ENCODE assay signal across 15 cellular contexts in the genomic region with DNA sequence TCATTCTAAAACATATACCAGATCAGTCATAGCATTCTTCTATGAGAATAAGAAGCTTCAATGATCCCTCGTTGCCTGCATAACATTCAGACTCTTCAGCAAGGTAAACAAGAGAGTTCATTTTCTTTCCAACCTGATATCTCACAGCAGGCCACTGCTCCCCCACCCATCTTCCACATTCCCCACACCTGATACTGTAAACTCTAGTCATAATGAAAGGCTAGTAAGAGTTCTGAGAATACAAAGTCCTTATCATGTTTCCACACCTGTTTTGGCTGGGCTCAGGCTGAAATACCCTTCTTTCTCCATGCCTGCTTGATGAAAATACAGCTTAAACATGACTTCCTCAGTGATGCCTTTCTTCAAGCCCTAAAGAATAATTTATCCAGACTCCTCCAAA. TPM values are rescaled to one million over a fixed set of nuclear protein-coding genes. Genes with fewer than 3 reads are reported as not detected.
DNase-seq lines count a peak whose midpoint lies in the region; ATAC-seq, FAIRE-seq and TF ChIP-seq lines count a peak whose summit lies in the region.
"Had no signal": no experiment of that assay in that cellular context is flagged by ENCODE, and none has a peak within 500 bp of the region (broad histone marks: within the 10 kb centered on the region; RNA-seq: fewer than 3 reads in every experiment).

No MANE protein-coding gene starts in this region.

- TF ChIP-seq CTCF in GM12878 (IDR thresholded peaks at IDR 0.05 in 2 of 3, conservative IDR thresholded peaks at IDR 0.05 in 1 of 3; ENCODE audit: control insufficient read depth in 2 of 3, extremely low read depth in 1 of 3, insufficient read depth in 1 of 3, low read depth in 3 of 3, low read length in 3 of 3): no peak

- CTCF ChIA-PET in GM12878 (lab: Yijun Ruan, JAX): interaction anchor here (0.9 kb wide), 1 partner anchor 34 kb away, joined by 6 read pairs; no protein-coding TSS in a partner anchor

- no peak overlapping the region for H3K4me2 ChIP-seq in GM12878 (ENCODE audit: control insufficient read depth, insufficient read depth)

- H4K20me1 ChIP-seq in GM12878 (ENCODE audit: control insufficient read depth, insufficient read depth): no peaks in the 10 kb centered on the region

- H3K4me3 Mint-ChIP-seq in activated T-cell treated with anti-CD3 and anti-CD28 coated beads, Interleukin-2, amount 50 U/mL, for 72 hours: peak overlapping the region; percentile 98 to 99
- no peak overlapping the region for H3K4me3 Mint-ChIP-seq in stimulated activated effector memory CD8-positive, alpha-beta T cell treated with anti-CD3 and anti-CD28 coated beads, Interleukin-12 subunit alpha, Interleukin-12 subunit beta, amount 100 ng/mL, for 72 hours

- in situ Hi-C loops in GM12878 (cut with MboI): no loop called here

- no peaks in the 10 kb centered on the region for H3K27me3 ChIP-seq in GM12878 (replicated peaks in 1 of 2; ENCODE audit: control insufficient read depth in 2 of 2, insufficient read depth in 2 of 2, low read length in 1 of 2)
- H3K27me3 ChIP-seq: upper lobe of left lung had no signal

- DNase-seq in activated T-cell treated with anti-CD3 and anti-CD28 coated beads, Interleukin-2, amount 50 U/mL, for 72 hours: no peak
- no peak for DNase-seq in activated T-cell treated with anti-CD3 and anti-CD28 coated beads for 4 hours
- DNase-seq in NAMALWA (ENCODE audit: low spot score): peak; percentile 21
- DNase-seq in GM12878 (ENCODE audit: low read depth, low spot score): no peak
- DNase-seq in stimulated activated effector memory CD8-positive, alpha-beta T cell treated with anti-CD3 and anti-CD28 coated beads, Interleukin-12 subunit alpha, Interleukin-12 subunit beta, amount 100 ng/mL, for 72 hours (ENCODE audit: low spot score in 2 of 2): no peak
- no peak for DNase-seq in urothelium cell line (ENCODE audit: low spot score)
- no peak for DNase-seq in GF-D8 (lab: John Stamatoyannopoulos, UW)
- DNase-seq in germinal center (ENCODE audit: low spot score): no peak
- DNase-seq: amniotic stem cell; NCI-H526; posterior cingulate gyrus; stimulated activated CD4-positive, alpha-beta T cell treated with anti-CD3 and anti-CD28 coated beads, Interleukin-15, amount 100 ng/mL, for 24 hours; upper lobe of left lung had no signal

- ATAC-seq in activated T-cell treated with anti-CD3 and anti-CD28 coated beads, Interleukin-2, amount 50 U/mL, for 72 hours (replicated peaks in 1 of 2): no peak
- no peak for ATAC-seq in GM12878
- no peak for ATAC-seq in stimulated activated effector memory CD8-positive, alpha-beta T cell treated with anti-CD3 and anti-CD28 coated beads, Interleukin-12 subunit alpha, Interleukin-12 subunit beta, amount 100 ng/mL, for 72 hours
- ATAC-seq: Right ventricle myocardium inferior had no signal

- H3K36me3 Mint-ChIP-seq in activated T-cell treated with anti-CD3 and anti-CD28 coated beads, Interleukin-2, amount 50 U/mL, for 72 hours (ENCODE audit: insufficient read depth in 2 of 2): peaks cover 4 to 5% of the 10 kb centered on the region in 2 donors
- H3K36me3 Mint-ChIP-seq in stimulated activated effector memory CD8-positive, alpha-beta T cell treated with anti-CD3 and anti-CD28 coated beads, Interleukin-12 subunit alpha, Interleukin-12 subunit beta, amount 100 ng/mL, for 72 hours: peaks cover 24% of the 10 kb centered on the region

- BruUV-seq in GM12878 (replicated peaks; lab: Mats Ljungman, UMichigan): no TSS peak

- FAIRE-seq in GM12878 (lab: Jason Lieb, UNC): no peak
- FAIRE-seq in urothelium cell line (lab: Jason Lieb, UNC): no peak
- FAIRE-seq: islet of Langerhans had no signal

- no peaks in the 10 kb centered on the region for H3K9me3 Mint-ChIP-seq in activated T-cell treated with anti-CD3 and anti-CD28 coated beads, Interleukin-2, amount 50 U/mL, for 72 hours
- H3K9me3 Mint-ChIP-seq in stimulated activated effector memory CD8-positive, alpha-beta T cell treated with anti-CD3 and anti-CD28 coated beads, Interleukin-12 subunit alpha, Interleukin-12 subunit beta, amount 100 ng/mL, for 72 hours: no peaks in the 10 kb centered on the region

- H3K4me3 ChIP-seq in GM12878: no peak overlapping the region
- H3K4me3 ChIP-seq: upper lobe of left lung had no signal

- WGBS in GM12878 (ENCODE audit: insufficient coverage, insufficient replicate concordance, low lambda C conversion rate, missing lambda C conversion rate): 93% methylated on average over 1 of the region's 1 CpG

- peaks cover 5% of the 10 kb centered on the region for H3K4me1 ChIP-seq in GM12878 (ENCODE audit: control insufficient read depth, insufficient read depth, low read length)

- SMC1A ChIA-PET in GM12878 (lab: Charles Lee; ENCODE audit: uncharacterized antibody, unreplicated experiment): no interaction called here

- no peaks in the 10 kb centered on the region for H3K27me3 Mint-ChIP-seq in activated T-cell treated with anti-CD3 and anti-CD28 coated beads, Interleukin-2, amount 50 U/mL, for 72 hours (ENCODE audit: low read depth)

- H3K27ac Mint-ChIP-seq in activated T-cell treated with anti-CD3 and anti-CD28 coated beads, Interleukin-2, amount 50 U/mL, for 72 hours: peak overlapping the region; percentile 43
- peak overlapping the region; percentile 98 for H3K27ac Mint-ChIP-seq in stimulated activated effector memory CD8-positive, alpha-beta T cell treated with anti-CD3 and anti-CD28 coated beads, Interleukin-12 subunit alpha, Interleukin-12 subunit beta, amount 100 ng/mL, for 72 hours

- TF ChIP-seq POLR2A in GM12878 (IDR thresholded peaks at IDR 0.05; ENCODE audit: low read depth, low read length): no peak

- no peak for TF ChIP-seq RAD21 in GM12878 (IDR thresholded peaks at IDR 0.05; ENCODE audit: insufficient read depth, low read depth, low read length)

- H3K27ac ChIP-seq in GM12878 (ENCODE audit: control insufficient read depth, insufficient read depth): no peak overlapping the region
- H3K27ac ChIP-seq: upper lobe of left lung had no signal

- POLR2A ChIA-PET in GM12878 (lab: Charles Lee): no interaction called here

- peaks cover 14% of the 10 kb centered on the region for H3K79me2 ChIP-seq in GM12878 (ENCODE audit: control insufficient read depth, insufficient read depth, low read length)

- H3K9ac ChIP-seq in GM12878 (ENCODE audit: control insufficient read depth, insufficient read depth, low read length): no peak overlapping the region

- no peak overlapping the region for H2AFZ ChIP-seq in GM12878 (ENCODE audit: control insufficient read depth, low read depth, low read length)

- intact Hi-C loops in GM12878 (cut with micrococcal nuclease; ENCODE audit: unreplicated experiment): loop anchor here (5.0 kb wide), 1 partner anchor 442 kb away; the partner anchor contains the start of gene CEP135

- no peak for TF ChIP-seq EP300 in GM12878 (IDR thresholded peaks at IDR 0.05; ENCODE audit: borderline replicate concordance in 1 of 2, control insufficient read depth in 1 of 2, low read depth in 2 of 2, low read length in 2 of 2)

- peaks cover 40% of the 10 kb centered on the region for H3K4me1 Mint-ChIP-seq in activated T-cell treated with anti-CD3 and anti-CD28 coated beads, Interleukin-2, amount 50 U/mL, for 72 hours (ENCODE audit: low read depth)
- H3K4me1 Mint-ChIP-seq in stimulated activated effector memory CD8-positive, alpha-beta T cell treated with anti-CD3 and anti-CD28 coated beads, Interleukin-12 subunit alpha, Interleukin-12 subunit beta, amount 100 ng/mL, for 72 hours: peaks cover 34% of the 10 kb centered on the region

- H3K36me3 ChIP-seq in GM12878 (ENCODE audit: control insufficient read depth in 2 of 2, insufficient read depth in 2 of 2, low read length in 1 of 2): peaks cover 0 to 2% of the 10 kb centered on the region in 2 experiments; a peak in 1 of 4 replicates
- H3K36me3 ChIP-seq: upper lobe of left lung had no signal

- RAD21 ChIA-PET in GM12878 (lab: Charles Lee; ENCODE audit: unreplicated experiment): no interaction called here

- no peaks in the 10 kb centered on the region for H3K9me3 ChIP-seq in GM12878 (replicated peaks; ENCODE audit: control insufficient read depth, insufficient read depth, low read length)
- H3K9me3 ChIP-seq: upper lobe of left lung had no signal

RNA-seq across cellular contexts. Expression of gene AASDH, which starts 2.3 kb away (rescaled TPM):
- total RNA-seq in activated T-cell treated with anti-CD3 and anti-CD28 coated beads, Interleukin-2, amount 50 U/mL, for 72 hours: 10 to 100 TPM; 17.6 to 18.4 TPM
- 48.9 and 49.0 TPM in 2 replicates for total RNA-seq in GM12878 (2013; cell fraction: nucleolus; rRNA removed)
- total RNA-seq in GM12878 (2014; rRNA removed) (7.9 and 8.9 TPM in 2 replicates), GM12878 (2014; rRNA removed; fragmentation: Illumina TruSeq; extraction: Trizol) (11.0 and 11.1 TPM in 2 replicates), GM12878 (2021) (7.4 and 7.7 TPM in 2 replicates)
- polyA plus RNA-seq in GM12878 (2011; ENCODE audit: low read depth): 3.1 TPM
- polyA plus RNA-seq in GM12878 (2011; rRNA removed) (18.5 and 26.5 TPM in 2 replicates), GM12878 (2014; fragmentation: Illumina TruSeq; extraction: Trizol) (8.6 and 13.2 TPM in 2 replicates), GM12878 (2014; fragmentation: Nextera tagmentation; extraction: Ambion mirVana) (10 to 100 TPM; 11.6 to 19.1 TPM), GM12878 (2014; rRNA removed) (4.6 and 7.3 TPM in 2 replicates), GM12878 (2016; fragmentation: Nextera tagmentation; extraction: Ambion mirVana) (10 to 100 TPM; 12.3 to 16.8 TPM)
- 4.9 and 7.4 TPM in 2 replicates for polyA plus RNA-seq in GM12878 (2011; cell fraction: cytosol; rRNA removed)
- 15.1 and 16.8 TPM in 2 replicates for polyA plus RNA-seq in GM12878 (2011; cell fraction: nucleus; rRNA removed)
- 4.0 and 6.3 TPM in 2 replicates for polyA plus RNA-seq in GM12878 (2012)
- polyA minus RNA-seq in GM12878 (2011; rRNA and poly(A)+ RNA removed): 19.7 and 22.5 TPM in 2 replicates
- polyA minus RNA-seq in GM12878 (2011; cell fraction: cytosol; rRNA and poly(A)+ RNA removed): 3.1 and 5.6 TPM in 2 replicates
- polyA minus RNA-seq in GM12878 (2011; cell fraction: nucleus; rRNA and poly(A)+ RNA removed): 13.1 and 17.1 TPM in 2 replicates

RNA-seq across cellular contexts. Expression of gene PPAT, which starts 45.9 kb away (rescaled TPM):
- 10 to 100 TPM; 25.6 to 32.7 TPM for total RNA-seq in activated T-cell treated with anti-CD3 and anti-CD28 coated beads, Interleukin-2, amount 50 U/mL, for 72 hours
- total RNA-seq in GM12878 (2013; cell fraction: nucleolus; rRNA removed): 23.5 and 24.9 TPM in 2 replicates
- 37.3 and 41.7 TPM in 2 replicates for total RNA-seq in GM12878 (2014; rRNA removed)
- 39.0 and 40.9 TPM in 2 replicates for total RNA-seq in GM12878 (2014; rRNA removed; fragmentation: Illumina TruSeq; extraction: Trizol)
- 44.1 and 51.2 TPM in 2 replicates for total RNA-seq in GM12878 (2021)
- polyA plus RNA-seq in GM12878 (2011; ENCODE audit: low read depth): 13.3 TPM
- 31.4 and 41.0 TPM in 2 replicates for polyA plus RNA-seq in GM12878 (2011; rRNA removed)
- polyA plus RNA-seq in GM12878 (2011; cell fraction: cytosol; rRNA removed): 9.4 and 11.5 TPM in 2 replicates
- 14.7 and 17.2 TPM in 2 replicates for polyA plus RNA-seq in GM12878 (2011; cell fraction: nucleus; rRNA removed)
- 15.8 and 19.5 TPM in 2 replicates for polyA plus RNA-seq in GM12878 (2012)
- 38.7 and 39.9 TPM in 2 replicates for polyA plus RNA-seq in GM12878 (2014; fragmentation: Illumina TruSeq; extraction: Trizol)
- polyA plus RNA-seq in GM12878 (2014; fragmentation: Nextera tagmentation; extraction: Ambion mirVana): 10 to 100 TPM; 24.9 to 32.6 TPM
- 27.0 and 27.3 TPM in 2 replicates for polyA plus RNA-seq in GM12878 (2014; rRNA removed)
- 10 to 100 TPM; 47.4 to 50.7 TPM for polyA plus RNA-seq in GM12878 (2016; fragmentation: Nextera tagmentation; extraction: Ambion mirVana)
- 12.7 and 26.1 TPM in 2 replicates for polyA minus RNA-seq in GM12878 (2011; rRNA and poly(A)+ RNA removed)
- polyA minus RNA-seq in GM12878 (2011; cell fraction: cytosol; rRNA and poly(A)+ RNA removed): 12.6 and 13.1 TPM in 2 replicates
- 7.1 and 12.3 TPM in 2 replicates for polyA minus RNA-seq in GM12878 (2011; cell fraction: nucleus; rRNA and poly(A)+ RNA removed)

RNA-seq across cellular contexts. Expression of gene PAICS, which starts 46.5 kb away (rescaled TPM):
- 100 to 1,000 TPM; 174 to 190 TPM for total RNA-seq in activated T-cell treated with anti-CD3 and anti-CD28 coated beads, Interleukin-2, amount 50 U/mL, for 72 hours
- 92.7 and 97.6 TPM in 2 replicates for total RNA-seq in GM12878 (2013; cell fraction: nucleolus; rRNA removed)
- total RNA-seq in GM12878 (2014; rRNA removed): 109 and 120 TPM in 2 replicates
- total RNA-seq in GM12878 (2014; rRNA removed; fragmentation: Illumina TruSeq; extraction: Trizol): 175 and 181 TPM in 2 replicates
- total RNA-seq in GM12878 (2021): 248 and 251 TPM in 2 replicates
- polyA plus RNA-seq in GM12878 (2011; ENCODE audit: low read depth): 94.6 TPM
- polyA plus RNA-seq in GM12878 (2011; rRNA removed): 350 and 490 TPM in 2 replicates
- 177 and 211 TPM in 2 replicates for polyA plus RNA-seq in GM12878 (2011; cell fraction: cytosol; rRNA removed)
- polyA plus RNA-seq in GM12878 (2011; cell fraction: nucleus; rRNA removed): 114 and 132 TPM in 2 replicates
- 101 and 150 TPM in 2 replicates for polyA plus RNA-seq in GM12878 (2012)
- polyA plus RNA-seq in GM12878 (2014; fragmentation: Illumina TruSeq; extraction: Trizol): 295 and 365 TPM in 2 replicates
- polyA plus RNA-seq in GM12878 (2014; fragmentation: Nextera tagmentation; extraction: Ambion mirVana): 100 to 1,000 TPM; 224 to 251 TPM
- 158 and 201 TPM in 2 replicates for polyA plus RNA-seq in GM12878 (2014; rRNA removed)
- polyA plus RNA-seq in GM12878 (2016; fragmentation: Nextera tagmentation; extraction: Ambion mirVana): 100 to 1,000 TPM; 314 to 315 TPM
- polyA minus RNA-seq in GM12878 (2011; rRNA and poly(A)+ RNA removed): 127 and 145 TPM in 2 replicates
- 46.0 and 61.2 TPM in 2 replicates for polyA minus RNA-seq in GM12878 (2011; cell fraction: cytosol; rRNA and poly(A)+ RNA removed)
- 47.6 and 73.3 TPM in 2 replicates for polyA minus RNA-seq in GM12878 (2011; cell fraction: nucleus; rRNA and poly(A)+ RNA removed)
